ENCODE assay signal across 9 cellular contexts in genomic region chr1:18922319-18922726, GRCh38. TPM values are rescaled to one million over a fixed set of nuclear protein-coding genes. Genes with fewer than 3 reads are reported as not detected.
A peak's percentile ranks its signal among the peaks of the same experiment; 100 is the strongest.
DNase-seq lines count a peak whose midpoint lies in the region; ATAC-seq and TF ChIP-seq lines count a peak whose summit lies in the region.
"Had no signal": no experiment of that assay in that cellular context is flagged by ENCODE, and none has a peak within 500 bp of the region (broad histone marks: within the 10 kb centered on the region; RNA-seq: fewer than 3 reads in every experiment).

No MANE protein-coding gene starts in this region.

- CTCF ChIA-PET in Panc1 (lab: Charles Lee): interaction anchor here (0.7 to 1.0 kb wide), 2 partner anchors 9 to 15 kb away, joined by 3 to 4 read pairs; no protein-coding TSS in a partner anchor
- CTCF ChIA-PET in activated naive CD4-positive, alpha-beta T cell treated with anti-CD3 and anti-CD28 coated beads for 36 hours (lab: Charles Lee): interaction anchor here (0.5 to 4.8 kb wide), 5 partner anchors 9 to 134 kb away, joined by 3 to 46 read pairs (median 4); no protein-coding TSS in a partner anchor

- DNase-seq in Panc1 (ENCODE audit: low read depth, low spot score): no peak
- no peak for DNase-seq in activated naive CD4-positive, alpha-beta T cell treated with anti-CD3 and anti-CD28 coated beads for 36 hours
- no peak for DNase-seq in erythroblast (lab: John Stamatoyannopoulos, UW)
- DNase-seq in GM10266 (ENCODE audit: extremely low spot score): no peak
- DNase-seq in activated T-cell treated with anti-CD3 and anti-CD28 coated beads, Interleukin-2, amount 50 U/mL, for 1 hour: no peak

- H3K27ac ChIP-seq in C4-2B (peak overlapping the region; percentile 21; the same call in 1 of the 2 replicates), Panc1 (ENCODE audit: low read length) (peak overlapping the region; percentile 80)

- ATAC-seq in Panc1: 0 out of 2 replicates have a peak, but pooled peaks have one; percentile 4
- ATAC-seq in esophagus mucosa: peak; percentile 25

- no TSS peak for BruUV-seq in Panc1 (replicated peaks; lab: Mats Ljungman, UMichigan)

- peak overlapping the region; percentile 49 to 53 (median 52) for H3K4me3 Mint-ChIP-seq in nephron
- H3K4me3 Mint-ChIP-seq in activated naive CD4-positive, alpha-beta T cell treated with anti-CD3 and anti-CD28 coated beads for 36 hours: no peak overlapping the region
- H3K4me3 Mint-ChIP-seq: activated naive CD4-positive, alpha-beta T cell treated with anti-CD3 and anti-CD28 coated beads, Interleukin-2, amount 50 U/mL, for 24 hours had no signal

- no peak for TF ChIP-seq CTCF in C4-2B (conservative IDR thresholded peaks at IDR 0.05)
- no peak for TF ChIP-seq CTCF in Panc1 (IDR thresholded peaks at IDR 0.05)
- peak in 1 of 3 experiments; percentile 22 for TF ChIP-seq CTCF in nephron (IDR thresholded peaks at IDR 0.05; ENCODE audit: unreplicated experiment in 3 of 3)
- no peak for TF ChIP-seq CTCF in GM10266 (IDR thresholded peaks at IDR 0.05; ENCODE audit: control insufficient read depth, insufficient read depth, low read depth, missing control alignments)

- peak overlapping the region; percentile 85 to 93 (median 93) for H3K27ac Mint-ChIP-seq in nephron
- no peak overlapping the region for H3K27ac Mint-ChIP-seq in activated naive CD4-positive, alpha-beta T cell treated with anti-CD3 and anti-CD28 coated beads for 36 hours

- intact Hi-C loops in Panc1 (cut with micrococcal nuclease; ENCODE audit: unreplicated experiment): no loop called here
- intact Hi-C loops in activated naive CD4-positive, alpha-beta T cell treated with anti-CD3 and anti-CD28 coated beads for 36 hours (cut with micrococcal nuclease): loop anchor here (5.0 kb wide), 2 partner anchors 175 to 320 kb away; no protein-coding TSS in a partner anchor

- H3K27me3 Mint-ChIP-seq in nephron (ENCODE audit: low read depth): peaks cover 4% of the 10 kb centered on the region
- no peaks in the 10 kb centered on the region for H3K27me3 Mint-ChIP-seq in activated naive CD4-positive, alpha-beta T cell treated with anti-CD3 and anti-CD28 coated beads for 36 hours (ENCODE audit: low read depth)
- H3K27me3 Mint-ChIP-seq: activated naive CD4-positive, alpha-beta T cell treated with anti-CD3 and anti-CD28 coated beads, Interleukin-2, amount 50 U/mL, for 24 hours had no signal

- H3K9me3 ChIP-seq in Panc1 (ENCODE audit: control insufficient read depth, insufficient read depth, low read depth, low read length): no peaks in the 10 kb centered on the region

- H3K9me3 Mint-ChIP-seq in nephron: peaks cover 2% of the 10 kb centered on the region
- peaks cover 2% of the 10 kb centered on the region for H3K9me3 Mint-ChIP-seq in activated naive CD4-positive, alpha-beta T cell treated with anti-CD3 and anti-CD28 coated beads for 36 hours
- H3K9me3 Mint-ChIP-seq: activated naive CD4-positive, alpha-beta T cell treated with anti-CD3 and anti-CD28 coated beads, Interleukin-2, amount 50 U/mL, for 24 hours had no signal

- TF ChIP-seq POLR2A in erythroblast (IDR thresholded peaks at IDR 0.05; ENCODE audit: low read length): no peak

- peaks cover 3% of the 10 kb centered on the region for H3K36me3 Mint-ChIP-seq in nephron (ENCODE audit: low read depth)
- H3K36me3 Mint-ChIP-seq in activated naive CD4-positive, alpha-beta T cell treated with anti-CD3 and anti-CD28 coated beads for 36 hours (ENCODE audit: low read depth): peaks cover 2% of the 10 kb centered on the region

- H3K4me1 ChIP-seq in Panc1 (ENCODE audit: control insufficient read depth, insufficient read depth, low read length): peaks cover 52% of the 10 kb centered on the region

- H3K36me3 ChIP-seq in Panc1 (ENCODE audit: control insufficient read depth, insufficient read depth, low read length): peaks cover 2% of the 10 kb centered on the region; the same call in 1 of the 2 replicates

- POLR2A ChIA-PET in Panc1 (lab: Charles Lee): interaction anchor here (1.0 kb wide), 1 partner anchor 175 kb away, joined by 3 read pairs; no protein-coding TSS in a partner anchor

- peaks cover 45% of the 10 kb centered on the region for H3K4me1 Mint-ChIP-seq in nephron
- peaks cover 38% of the 10 kb centered on the region for H3K4me1 Mint-ChIP-seq in activated naive CD4-positive, alpha-beta T cell treated with anti-CD3 and anti-CD28 coated beads for 36 hours (ENCODE audit: low read depth)

- in situ Hi-C loops in Panc1 (cut with HindIII; ENCODE audit: low pct_unique_long_range_greater_than_20kb, low sequenced_read_pairs): no loop called here

- H3K27me3 ChIP-seq in Panc1 (ENCODE audit: control insufficient read depth, insufficient read depth, low read length): no peaks in the 10 kb centered on the region

- no peak overlapping the region for H3K4me3 ChIP-seq in Panc1 (ENCODE audit: low read depth in 2 of 2, low read length in 2 of 2)

RNA-seq across cellular contexts. Expression of gene ALDH4A1, which starts 20.0 kb away (rescaled TPM):
- total RNA-seq in Panc1 (2021; ENCODE audit: unreplicated experiment): 21.7 TPM
- 41.3 TPM for polyA plus RNA-seq in Panc1 (2012; ENCODE audit: insufficient read length)
- total RNA-seq in esophagus mucosa: 54.8 TPM
- 10 to 100 TPM; 11.6 to 12.5 TPM for total RNA-seq in activated naive CD4-positive, alpha-beta T cell treated with anti-CD3 and anti-CD28 coated beads for 36 hours

RNA-seq across cellular contexts. Expression of gene IFFO2, which starts 34.2 kb away (rescaled TPM):
- total RNA-seq in Panc1 (2021; ENCODE audit: unreplicated experiment): 59.4 TPM
- 53.4 TPM for polyA plus RNA-seq in Panc1 (2012; ENCODE audit: insufficient read length)
- 70.2 TPM for total RNA-seq in esophagus mucosa
- total RNA-seq in activated naive CD4-positive, alpha-beta T cell treated with anti-CD3 and anti-CD28 coated beads for 36 hours: 10 to 100 TPM; 24.9 to 27.0 TPM
